Comparison of ENCODE assay signal across 9 cellular contexts in genomic region chr13:48979892-48980291, GRCh38. TPM values are rescaled to one million over a fixed set of nuclear protein-coding genes. Genes with fewer than 3 reads are reported as not detected.
DNase-seq lines count a peak whose midpoint lies in the region; ATAC-seq and TF ChIP-seq lines count a peak whose summit lies in the region.
"Had no signal": no experiment of that assay in that cellular context is flagged by ENCODE, and none has a peak within 500 bp of the region (broad histone marks: within the 10 kb centered on the region; RNA-seq: fewer than 3 reads in every experiment).

No MANE protein-coding gene starts in this region.

- intact Hi-C loops in heart right ventricle (cut with DNase I) = loop anchor here in 7 of 10 donors (5.0 to 10.0 kb wide), 6 partner anchors 117 to 245 kb away; partner anchors contain the start of gene MLNR (in 1 of the 7)
- intact Hi-C loops in Right ventricle myocardium inferior (cut with DNase I) = loop anchor here (5.0 to 10.0 kb wide), 4 partner anchors 108 to 462 kb away; partner anchors contain the start of genes CAB39L and SETDB2

- H3K36me3 ChIP-seq in HUES6 (ENCODE audit: control insufficient read depth, insufficient read depth, low read length) = no peaks in the 10 kb centered on the region
- H3K36me3 ChIP-seq in iPS-20b (ENCODE audit: insufficient read depth, low read depth, low read length) = no peaks in the 10 kb centered on the region
- H3K36me3 ChIP-seq in heart right ventricle = no peaks in the 10 kb centered on the region

- peak; percentile 46 for ATAC-seq in GM18511 (IDR thresholded peaks at IDR 0.05; ENCODE audit: unreplicated experiment)
- peak; percentile 57 for ATAC-seq in GM21723 (IDR thresholded peaks at IDR 0.05; ENCODE audit: unreplicated experiment)
- no peak for ATAC-seq in heart right ventricle
- no peak for ATAC-seq in Right ventricle myocardium inferior

- WGBS in heart right ventricle, 2 donors = 72 to 76% methylated on average over 2 of the region's 2 CpGs

- no peak for DNase-seq in middle frontal gyrus (ENCODE audit: extremely low spot score, low spot score)
- DNase-seq in heart right ventricle = no peak
- no peak for DNase-seq in Right ventricle myocardium inferior (ENCODE audit: missing footprints)
- no peak for DNase-seq in NCI-H524 treated with DMSO at 0.1 percent for 48 hours (lab: John Stamatoyannopoulos, UW)
- DNase-seq: stimulated activated CD8-positive, alpha-beta memory T cell treated with anti-CD3 and anti-CD28 coated beads, Interleukin-4, amount 100 ng/mL, for 48 hours had no signal

- H3K4me1 ChIP-seq in HUES6 (ENCODE audit: control insufficient read depth, insufficient read depth, low read length) = peaks cover 35% of the 10 kb centered on the region
- H3K4me1 ChIP-seq in iPS-20b (ENCODE audit: insufficient read depth, low read length) = peaks cover 46% of the 10 kb centered on the region
- H3K4me1 ChIP-seq in heart right ventricle = peaks cover 0 to 66% (median 37%) of the 10 kb centered on the region in 9 donors

- H3K27me3 ChIP-seq in HUES6 (ENCODE audit: control insufficient read depth, insufficient read depth, low read length) = no peaks in the 10 kb centered on the region
- H3K27me3 ChIP-seq in iPS-20b (ENCODE audit: insufficient read depth, low read length) = no peaks in the 10 kb centered on the region; the same call in 1 of the 2 replicates
- H3K27me3 ChIP-seq in heart right ventricle = no peaks in the 10 kb centered on the region

- H3K9ac ChIP-seq in HUES6 (ENCODE audit: low read length) (no peak overlapping the region), iPS-20b (ENCODE audit: low read depth, low read length) (peak overlapping the region; percentile 4; the same call in 1 of the 2 replicates)

- TF ChIP-seq CTCF in heart right ventricle (IDR thresholded peaks at IDR 0.05) = no peak

- H3K9me3 ChIP-seq in HUES6 (ENCODE audit: control insufficient read depth, insufficient read depth, low read depth, low read length) (no peaks in the 10 kb centered on the region), iPS-20b (ENCODE audit: insufficient read depth, low read depth, low read length) (no peaks in the 10 kb centered on the region), heart right ventricle (peaks cover 0 to under 1% (median 0%) of the 10 kb centered on the region in 11 donors)

- H3K27ac ChIP-seq in HUES6 (ENCODE audit: low read depth, low read length) (no peak overlapping the region), iPS-20b (ENCODE audit: low read length) (peak overlapping the region; percentile 14), heart right ventricle (peak overlapping the region in 1 of 10 donors; percentile 38)

- H3K4me3 ChIP-seq in HUES6 (ENCODE audit: low read depth, low read length) (peak overlapping the region; percentile 75; the same call in 1 of the 2 replicates), iPS-20b (ENCODE audit: low read length) (peak overlapping the region; percentile 74; the same call in 1 of the 2 replicates), heart right ventricle (no peak overlapping the region)

RNA-seq across cellular contexts. Expression of gene FNDC3A, which starts 4.2 kb away (rescaled TPM):
- total RNA-seq in heart right ventricle (10 to 100 TPM; 18.9 to 30.3 (median 23.6) TPM), Right ventricle myocardium inferior (18.4 TPM)
- 10 to 100 TPM; 11.3 to 20.6 TPM for polyA plus RNA-seq in heart right ventricle

Comparison
In these comparisons a context has a peak if more than half of its experiments do, and no peak if none do; other contexts are left out.
1. ATAC-seq: peak in GM18511 (single experiment) and GM21723 (single experiment); none in heart right ventricle (0 of 8) and Right ventricle myocardium inferior (single experiment).
2. H3K4me3 ChIP-seq: peak in HUES6 (single experiment) and iPS-20b (single experiment); none in heart right ventricle (0 of 10).